13 cellular contexts compared by ENCODE assay signal in the genomic region with DNA sequence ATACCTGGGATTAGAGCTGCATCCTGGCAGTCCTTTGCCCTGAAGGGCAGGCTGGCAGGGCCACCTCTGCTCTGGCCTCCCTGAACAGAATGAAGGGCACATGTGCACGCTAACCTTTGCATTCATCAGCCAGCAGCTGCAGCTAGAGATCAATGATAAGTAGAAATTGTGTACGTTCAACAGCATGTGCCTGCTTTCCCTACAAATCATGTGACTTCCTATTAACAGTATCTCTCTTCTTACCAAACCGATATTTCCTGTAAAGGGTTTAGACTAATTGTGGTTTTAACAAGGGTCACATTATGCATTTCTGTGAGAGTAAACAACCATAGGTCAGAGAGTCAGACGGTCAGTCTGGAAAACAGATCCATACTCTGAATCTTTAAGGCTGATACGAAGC.
DNase-seq lines count a peak whose midpoint lies in the region; ATAC-seq, FAIRE-seq and TF ChIP-seq lines count a peak whose summit lies in the region.
"Had no signal": no experiment of that assay in that cellular context is flagged by ENCODE, and none has a peak within 500 bp of the region (broad histone marks: within the 10 kb centered on the region; RNA-seq: fewer than 3 reads in every experiment).

No MANE protein-coding gene starts in this region.

- DNase-seq in activated CD4-positive, CD25-positive, alpha-beta regulatory T cell treated with anti-CD3 and anti-CD28 coated beads, Interleukin-2, amount 50 U/mL, for 72 hours, result no peak
- DNase-seq in dermis microvascular lymphatic vessel endothelial cell (ENCODE audit: low read depth in 2 of 2) (peak; percentile 2 to 58), sciatic nerve (ENCODE audit: low spot score) (no peak), PC-9 (no peak), HTR-8/SVneo (ENCODE audit: insufficient read length, low spot score) (no peak)
- DNase-seq in stimulated activated CD8-positive, alpha-beta memory T cell treated with anti-CD3 and anti-CD28 coated beads, Interleukin-4, amount 100 ng/mL, for 48 hours, result no peak
- DNase-seq: ACHN, H7, IMR-90, NCI-H1436 treated with DMSO at 0.1 percent for 48 hours had no signal

- H3K4me3 ChIP-seq in Loucy (ENCODE audit: low read length, poor library complexity, severe bottlenecking) (peak overlapping the region; percentile 9), PC-9 (no peak overlapping the region)
- H3K4me3 ChIP-seq: right atrium auricular region had no signal

- H2AFZ ChIP-seq in Loucy (ENCODE audit: low read length), result peak overlapping the region; percentile 8
- H2AFZ ChIP-seq in PC-9, result no peak overlapping the region

- H3K4me2 ChIP-seq in Loucy (ENCODE audit: low read depth, low read length, poor library complexity, severe bottlenecking) (peak overlapping the region; percentile 71), PC-9 (no peak overlapping the region)

- no peaks in the 10 kb centered on the region for H3F3A ChIP-seq in Loucy (ENCODE audit: low read depth)
- no peaks in the 10 kb centered on the region for H3F3A ChIP-seq in PC-9 (ENCODE audit: insufficient read depth, low read depth)

- H3K79me2 ChIP-seq in Loucy (ENCODE audit: insufficient read depth, low read length) (no peaks in the 10 kb centered on the region), PC-9 (ENCODE audit: low read depth) (no peaks in the 10 kb centered on the region)

- no peaks in the 10 kb centered on the region for H3K9me3 ChIP-seq in Loucy (ENCODE audit: insufficient read depth, low read depth, low read length)
- no peaks in the 10 kb centered on the region for H3K9me3 ChIP-seq in PC-9 (ENCODE audit: insufficient read depth, low read depth)
- H3K9me3 ChIP-seq: right atrium auricular region had no signal

- TF ChIP-seq CTCF in Loucy (conservative IDR thresholded peaks at IDR 0.05; ENCODE audit: low read length) (no peak), PC-9 (conservative IDR thresholded peaks at IDR 0.05) (no peak)

- no peaks in the 10 kb centered on the region for H4K20me1 ChIP-seq in Loucy (ENCODE audit: insufficient read depth, low read length, poor library complexity, severe bottlenecking)
- no peaks in the 10 kb centered on the region for H4K20me1 ChIP-seq in PC-9 (ENCODE audit: insufficient read depth)

- peak overlapping the region; percentile 36 for H3K9ac ChIP-seq in Loucy (ENCODE audit: low read depth, low read length, poor library complexity, severe bottlenecking)

- H3K27me3 ChIP-seq in Loucy (ENCODE audit: insufficient read depth, low read length, poor library complexity, severe bottlenecking) (no peaks in the 10 kb centered on the region), PC-9 (ENCODE audit: insufficient read depth, low read depth) (0 out of 2 replicates have a peak, but pooled peaks cover 9% of the 10 kb centered on the region)
- H3K27me3 ChIP-seq: right atrium auricular region had no signal

- intact Hi-C loops in sciatic nerve (cut with DNase I) (no loop called here), PC-9 (cut with micrococcal nuclease; ENCODE audit: unreplicated experiment) (no loop called here)

- CTCF ChIA-PET in PC-9 (lab: Charles Lee), result no interaction called here

- POLR2A ChIA-PET in PC-9 (lab: Charles Lee; ENCODE audit: unreplicated experiment), result no interaction called here

- no TSS peak for BruUV-seq in PC-9 (replicated peaks; lab: Mats Ljungman, UMichigan)

- FAIRE-seq in HTR-8/SVneo (lab: Jason Lieb, UNC), result no peak

- ATAC-seq in activated CD4-positive, CD25-positive, alpha-beta regulatory T cell treated with anti-CD3 and anti-CD28 coated beads, Interleukin-2, amount 50 U/mL, for 24 hours, result peak; percentile 72 to 73
- peak; percentile 17 for ATAC-seq in sciatic nerve

- no peaks in the 10 kb centered on the region for H3K9me2 ChIP-seq in Loucy (replicated peaks; ENCODE audit: low read depth, low read length)
- no peaks in the 10 kb centered on the region for H3K9me2 ChIP-seq in PC-9 (ENCODE audit: insufficient read depth)

- H3K4me1 ChIP-seq in Loucy (ENCODE audit: insufficient read depth, low read length, poor library complexity, severe bottlenecking), result peaks cover 26% of the 10 kb centered on the region
- no peaks in the 10 kb centered on the region for H3K4me1 ChIP-seq in PC-9 (replicated peaks; ENCODE audit: insufficient read depth)
- H3K4me1 ChIP-seq: right atrium auricular region had no signal

- H3K36me3 ChIP-seq in Loucy (ENCODE audit: insufficient read depth, low read length) (no peaks in the 10 kb centered on the region), PC-9 (ENCODE audit: low read depth) (no peaks in the 10 kb centered on the region)
- H3K36me3 ChIP-seq: right atrium auricular region had no signal

- H3K27ac ChIP-seq in PC-9, result no peak overlapping the region
- H3K27ac ChIP-seq: right atrium auricular region had no signal

Comparison
In these comparisons a context has a peak if more than half of its experiments do, and no peak if none do; other contexts are left out.
1. DNase-seq: peak in dermis microvascular lymphatic vessel endothelial cell (2 of 2); none in activated CD4-positive, CD25-positive, alpha-beta regulatory T cell treated with anti-CD3 and anti-CD28 coated beads, Interleukin-2, amount 50 U/mL, for 72 hours (single experiment), sciatic nerve (single experiment), PC-9 (0 of 2), stimulated activated CD8-positive, alpha-beta memory T cell treated with anti-CD3 and anti-CD28 coated beads, Interleukin-4, amount 100 ng/mL, for 48 hours (single experiment) and HTR-8/SVneo (single experiment).